In genomic region chr17:73369817-73370490, GRCh38 we compare ENCODE assay signal across 8 cellular contexts. TPM values are rescaled to one million over a fixed set of nuclear protein-coding genes. Genes with fewer than 3 reads are reported as not detected.
DNase-seq lines count a peak whose midpoint lies in the region; ATAC-seq and TF ChIP-seq lines count a peak whose summit lies in the region.
"Not testable (repeated sequence)": the region's sequence is repeated elsewhere in the genome, so short reads cannot be mapped to it uniquely, and the experiment has no call there.

No MANE protein-coding gene starts in this region.

- not testable (repeated sequence) for H3K36me3 ChIP-seq in Karpas-422 (ENCODE audit: insufficient read depth, low read length); OCI-LY1 (ENCODE audit: insufficient read depth, low read length)

- ATAC-seq in GM18907 (IDR thresholded peaks at IDR 0.05; ENCODE audit: unreplicated experiment) (peak; percentile 71), left lobe of liver (peak; percentile 97)

- peaks cover 35% of the 10 kb centered on the region for H3K4me1 ChIP-seq in Karpas-422 (ENCODE audit: low read length)
- not testable (repeated sequence) for H3K4me1 ChIP-seq in OCI-LY1 (ENCODE audit: insufficient read depth, low read length, severe bottlenecking)

- H3K4me3 ChIP-seq in Karpas-422 (ENCODE audit: low read length); OCI-LY1 (ENCODE audit: low read depth, low read length, poor library complexity, severe bottlenecking): not testable (repeated sequence)

- DNase-seq in AG08395 (ENCODE audit: low spot score) (peak; percentile 87), Karpas-422 (peak; percentile 92), dermis blood vessel endothelial cell (peak; percentile 85), left lobe of liver (ENCODE audit: low spot score) (peak; percentile 84)
- DNase-seq in activated CD8-positive, alpha-beta memory T cell treated with anti-CD3 and anti-CD28 coated beads for 1 hour (ENCODE audit: extremely low read depth in 1 of 2, low read depth in 1 of 2), result peak; percentile 54 to 63
- peak; percentile 73 for DNase-seq in stimulated activated CD4-positive, alpha-beta T cell treated with anti-CD3 and anti-CD28 coated beads, Interleukin-1b, Interleukin-23, amount 100 ng/mL, for 48 hours

- H3K27ac ChIP-seq in Karpas-422 (ENCODE audit: low read length); OCI-LY1 (ENCODE audit: low read depth, low read length, poor library complexity, severe bottlenecking): not testable (repeated sequence)

- peak; percentile 79 for TF ChIP-seq CTCF in OCI-LY1 (IDR thresholded peaks at IDR 0.05; ENCODE audit: low read length)

- not testable (repeated sequence) for H2AFZ ChIP-seq in Karpas-422 (ENCODE audit: low read length); OCI-LY1 (ENCODE audit: low read length)

- not testable (repeated sequence) for H3K4me2 ChIP-seq in Karpas-422 (ENCODE audit: low read depth, low read length, poor library complexity, severe bottlenecking); OCI-LY1 (ENCODE audit: low read length)

- H3F3A ChIP-seq in OCI-LY1 (ENCODE audit: insufficient read depth, low read length), result not testable (repeated sequence)

- H3K9me3 ChIP-seq in Karpas-422 (ENCODE audit: low read length); OCI-LY1 (ENCODE audit: low read length): not testable (repeated sequence)

- H3K27me3 ChIP-seq in Karpas-422 (ENCODE audit: low read length); OCI-LY1 (ENCODE audit: insufficient read depth, low read length): not testable (repeated sequence)

- not testable (repeated sequence) for H3K9ac ChIP-seq in Karpas-422 (ENCODE audit: low read length); OCI-LY1 (ENCODE audit: low read length)

- H4K20me1 ChIP-seq in Karpas-422 (ENCODE audit: insufficient read depth, low read depth, low read length); OCI-LY1 (ENCODE audit: insufficient read depth, low read length): not testable (repeated sequence)

- not testable (repeated sequence) for H3K79me2 ChIP-seq in Karpas-422 (ENCODE audit: low read length); OCI-LY1 (ENCODE audit: insufficient read depth, low read length)

- H3K9me2 ChIP-seq in Karpas-422 (replicated peaks; ENCODE audit: insufficient read depth, low read length); OCI-LY1 (ENCODE audit: low read depth, low read length): not testable (repeated sequence)

RNA-seq across cellular contexts. Expression of gene CDC42EP4, which starts 58.2 kb away (rescaled TPM):
- not detected in 2 replicates for total RNA-seq in Karpas-422 (2014; rRNA removed; shearing (Covaris generic); ENCODE audit: low replicate concordance)
- total RNA-seq in dermis blood vessel endothelial cell, result 13.8 and 16.3 TPM in 2 replicates
- 35.5 TPM for total RNA-seq in left lobe of liver

Comparison
In these comparisons a context has a peak if more than half of its experiments do, and no peak if none do; other contexts are left out.
1. RNA of gene CDC42EP4, which starts 58.2 kb away (total RNA-seq): 35.5 TPM in left lobe of liver (single experiment) and 13.8 to 16.3 TPM in dermis blood vessel endothelial cell; not detected in Karpas-422; every median in the first group is over 10 times any median in the second.
2. Peak in every context shown above with its lines, with median percentiles within 50 percentile points of each other: DNase-seq.